ENCODE assay signal across 8 cellular contexts in the genomic region with DNA sequence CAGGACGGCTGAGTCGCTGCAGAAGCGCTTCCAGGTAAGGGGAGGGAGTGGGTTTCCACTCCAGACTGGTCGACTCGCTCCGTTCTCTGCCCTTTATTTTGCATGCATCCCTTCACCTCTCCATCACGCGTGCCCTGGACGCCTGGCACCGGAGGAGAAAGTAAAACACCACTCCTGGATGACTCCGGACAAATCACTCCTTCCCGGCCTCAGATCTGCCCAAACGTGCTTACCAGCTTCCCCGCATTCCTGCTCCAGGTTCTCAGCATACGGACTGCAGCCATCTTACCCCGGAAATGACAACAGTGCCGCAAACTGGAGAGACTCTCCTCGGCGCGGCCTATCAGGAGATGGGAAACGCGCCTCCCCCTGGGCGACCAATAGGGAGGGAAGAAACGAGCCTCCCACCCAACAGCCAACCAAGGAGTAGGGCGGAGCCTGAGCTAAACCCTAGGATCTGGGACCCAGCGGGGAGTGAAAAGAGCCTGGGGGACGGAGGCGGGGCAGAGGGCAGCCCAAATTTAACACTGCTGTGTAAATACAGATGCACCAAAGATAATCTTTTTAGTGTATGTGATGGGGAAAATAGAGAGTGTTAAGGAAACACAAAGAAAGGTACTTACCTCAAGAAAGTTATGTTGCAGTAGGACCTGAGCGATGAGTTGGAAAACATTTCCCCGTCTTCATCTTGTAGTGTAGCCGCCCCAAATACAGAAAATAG. TPM values are rescaled to one million over a fixed set of nuclear protein-coding genes. Genes with fewer than 3 reads are reported as not detected.
A peak's percentile ranks its signal among the peaks of the same experiment; 100 is the strongest.
DNase-seq lines count a peak whose midpoint lies in the region; ATAC-seq and TF ChIP-seq lines count a peak whose summit lies in the region.

A gene (minus strand): TSS at position 298 of the 721 bp plus-strand sequence. CDS start 14 bp downstream, at position 284.

- ATAC-seq in HG02642 (IDR thresholded peaks at IDR 0.05; ENCODE audit: poor library complexity, unreplicated experiment) (peak; percentile 100), Right ventricle myocardium inferior (peak; percentile 100)

- no peaks in the 10 kb centered on the region for H3K36me3 ChIP-seq in ovary
- H3K36me3 ChIP-seq in tibial artery: no peaks in the 10 kb centered on the region

- H3K9me3 ChIP-seq in ovary (no peaks in the 10 kb centered on the region), tibial artery (no peaks in the 10 kb centered on the region)

- TF ChIP-seq CTCF in ovary (IDR thresholded peaks at IDR 0.05) (no peak), tibial artery (IDR thresholded peaks at IDR 0.05) (no peak)

- intact Hi-C loops in Right ventricle myocardium inferior (cut with DNase I): no loop called here
- intact Hi-C loops in ovary (cut with DNase I): no loop called here
- intact Hi-C loops in tibial artery (cut with DNase I; ENCODE audit: low total_unique reads): no loop called here

- H3K9me3 Mint-ChIP-seq in activated naive CD8-positive, alpha-beta T cell (ENCODE audit: low read depth): no peaks in the 10 kb centered on the region

- H3K27ac ChIP-seq in ovary: peak within 1 kb of the TSS; percentile 5 to 67
- peak within 1 kb of the TSS; percentile 94 to 96 for H3K27ac ChIP-seq in tibial artery

- H3K4me3 ChIP-seq in ovary (peak within 1 kb of the TSS; percentile 74), tibial artery (peak within 1 kb of the TSS; percentile 82 to 97)

- peaks cover 3% of the 10 kb centered on the region for H3K4me1 ChIP-seq in ovary (ENCODE audit: insufficient read depth)
- H3K4me1 ChIP-seq in tibial artery: peaks cover 0 to 19% (median 8%) of the 10 kb centered on the region in 4 donors

- peak; percentile 79 for TF ChIP-seq POLR2A in GM10847 (IDR thresholded peaks at IDR 0.05; ENCODE audit: extremely low read depth, insufficient read length)
- TF ChIP-seq POLR2A in ovary (IDR thresholded peaks at IDR 0.05): peak; percentile 84

- H3K27me3 ChIP-seq in ovary (no peaks in the 10 kb centered on the region), tibial artery (no peaks in the 10 kb centered on the region)

- DNase-seq in NCI-H1105 treated with DMSO at 0.1 percent for 48 hours (lab: John Stamatoyannopoulos, UW) (peak; percentile 97), SKM-1 treated with dmso at 0.1 percent for 144 hours (lab: John Stamatoyannopoulos, UW; ENCODE audit: unreplicated experiment) (peak; percentile 94), Right ventricle myocardium inferior (ENCODE audit: missing footprints) (peak; percentile 95), ovary (peak; percentile 93 to 97 (median 93)), tibial artery (peak; percentile 98)

- H3K4me3 Mint-ChIP-seq in activated naive CD8-positive, alpha-beta T cell: no peak within 1 kb of the TSS

- peaks cover 18% of the 10 kb centered on the region for H3K4me1 Mint-ChIP-seq in activated naive CD8-positive, alpha-beta T cell (ENCODE audit: low read depth)

- no peaks in the 10 kb centered on the region for H3K27me3 Mint-ChIP-seq in activated naive CD8-positive, alpha-beta T cell

- H3K36me3 Mint-ChIP-seq in activated naive CD8-positive, alpha-beta T cell: no peaks in the 10 kb centered on the region

- WGBS in ovary, 3 donors: 0% methylated on average over 31 of the region's 31 CpGs

- TF ChIP-seq EP300 in ovary (IDR thresholded peaks at IDR 0.05): no peak

- peak within 1 kb of the TSS; percentile 55 for H3K27ac Mint-ChIP-seq in activated naive CD8-positive, alpha-beta T cell

RNA-seq across cellular contexts. Expression of the gene that starts here (rescaled TPM):
- total RNA-seq in Right ventricle myocardium inferior: 30.6 TPM
- total RNA-seq in ovary: 10 to 100 TPM in 5 of 7 donors, 1 to 10 TPM in 2; 6.3 to 17.4 (median 15.0) TPM
- 10 to 100 TPM in 1 of 2 donors, 1 to 10 TPM in 1; 5.5 to 10.9 TPM for polyA plus RNA-seq in ovary

Comparison
In these comparisons a context has a peak if more than half of its experiments do, and no peak if none do; other contexts are left out.
1. Peak in every context shown above with its lines: DNase-seq, ATAC-seq, H3K4me3 ChIP-seq and H3K27ac ChIP-seq.